Comparison of ENCODE assay signal across 1 cellular context in genomic region chr6:118551673-118552063, GRCh38.
TF ChIP-seq lines count a peak whose summit lies in the region.

No MANE protein-coding gene starts in this region.

TF ChIP-seq in K562, 482 proteins besides CTCF, POLR2A, EP300 and RAD21 (continued from another document):
- no peak for TF ChIP-seq TSHZ1 (CRISPR knock-in tag; IDR thresholded peaks at IDR 0.05)
- no peak for TF ChIP-seq PBX2 (CRISPR knock-in tag; IDR thresholded peaks at IDR 0.05; ENCODE audit: low read depth)
- peak; percentile 33 for TF ChIP-seq PBX2 (tag; conservative IDR thresholded peaks at IDR 0.05; ENCODE audit: low read depth)
